ENCODE assay signal across 15 cellular contexts in the genomic region with DNA sequence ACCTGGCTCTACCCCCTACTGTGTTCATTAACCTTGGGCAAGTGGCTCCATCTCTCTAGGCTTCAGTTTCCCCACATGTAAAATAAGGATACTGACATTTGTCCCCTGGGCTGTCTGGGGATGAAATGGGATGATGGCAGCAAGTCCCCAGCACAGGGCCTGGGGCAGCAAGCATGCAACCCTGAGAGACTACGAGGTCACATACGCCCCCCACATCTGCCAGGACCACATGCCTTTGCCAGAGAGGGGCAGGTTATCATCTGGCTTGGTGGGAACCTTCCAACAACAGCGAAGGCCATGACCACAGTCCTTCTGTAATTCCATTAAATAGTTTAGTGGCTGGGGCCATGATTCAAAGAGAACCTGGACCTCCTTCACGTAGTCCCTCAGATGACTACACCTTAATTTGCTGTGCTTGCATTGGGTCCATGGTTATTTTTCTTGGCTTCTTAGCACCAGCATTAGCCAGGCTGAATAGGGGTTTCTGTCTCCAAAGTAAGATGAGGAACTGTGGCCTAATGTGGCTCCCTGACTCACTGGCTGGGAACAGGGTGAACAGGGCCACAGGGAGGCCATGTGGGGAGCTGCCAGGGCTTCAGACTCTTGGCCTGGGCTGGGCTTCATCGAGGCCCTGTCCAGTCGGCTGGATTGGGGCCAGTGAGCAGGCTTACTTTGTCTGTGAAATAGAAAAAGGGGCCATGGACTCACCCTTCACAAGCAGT.
DNase-seq lines count a peak whose midpoint lies in the region; ATAC-seq and TF ChIP-seq lines count a peak whose summit lies in the region.
"Had no signal": no experiment of that assay in that cellular context is flagged by ENCODE, and none has a peak within 500 bp of the region (broad histone marks: within the 10 kb centered on the region; RNA-seq: fewer than 3 reads in every experiment).

No MANE protein-coding gene starts in this region.

- peaks cover 0 to 49% (median 29%) of the 10 kb centered on the region in 6 donors for H3K4me1 ChIP-seq in spleen
- H3K4me1 ChIP-seq: SJSA1 had no signal

- H3K27ac ChIP-seq in coronary artery (peak overlapping the region; percentile 33 to 73), spleen (peak overlapping the region in 5 of 8 donors; percentile 35 to 66 (median 55))
- H3K27ac ChIP-seq: SJSA1 had no signal

- POLR2A ChIA-PET in HEK293T (lab: Yijun Ruan, JAX), result no interaction called here

- peak; percentile 12 for DNase-seq in M059J (ENCODE audit: low read depth)
- DNase-seq in coronary artery (ENCODE audit: low spot score), result no peak
- DNase-seq in left lobe of liver (ENCODE audit: low spot score), result peak; percentile 49
- no peak for DNase-seq in spleen
- DNase-seq in A172 (ENCODE audit: low spot score), result no peak
- DNase-seq in HEK293T (ENCODE audit: extremely low spot score), result no peak
- DNase-seq in Kasumi-1 (lab: John Stamatoyannopoulos, UW), result no peak
- DNase-seq: activated gamma-delta T cell; H9; immature natural killer cell; NCI-H1417 treated with DMSO at 0.1 percent for 48 hours; NK-92 treated with Interleukin-12 subunit alpha and Interleukin-12 subunit beta, amount 100 ng/mL, for 24 hours; stimulated activated naive CD8-positive, alpha-beta T cell treated with anti-CD3 and anti-CD28 coated beads, Interleukin-15, Interleukin-2, amounts not matched to agents 100 U/mL and 50 U/mL, for 24 hours had no signal

- CTCF ChIA-PET in HEK293T (lab: Yijun Ruan, JAX), result no interaction called here

- H3K27me3 ChIP-seq in spleen (replicated peaks in 1 of 7), result no peaks in the 10 kb centered on the region
- H3K27me3 ChIP-seq: SJSA1 had no signal

- WGBS in spleen, 5 donors, result 84 to 90% (median 87%) methylated on average over 6 of the region's 6 CpGs

- H3K36me3 ChIP-seq in spleen, result peaks cover 0 to 9% (median 0%) of the 10 kb centered on the region in 6 donors
- H3K36me3 ChIP-seq: SJSA1 had no signal

- H3K9me3 ChIP-seq in spleen, result peaks cover 0 to 16% (median 10%) of the 10 kb centered on the region in 8 donors
- H3K9me3 ChIP-seq: SJSA1 had no signal

- intact Hi-C loops in spleen (cut with DNase I; ENCODE audit: low total_unique reads), result no loop called here

- TF ChIP-seq CTCF in coronary artery (IDR thresholded peaks at IDR 0.05), result no peak
- TF ChIP-seq CTCF in spleen (IDR thresholded peaks at IDR 0.05 in 8 of 11, conservative IDR thresholded peaks at IDR 0.05 in 3 of 11), result no peak

- H3K4me3 ChIP-seq in coronary artery (no peak overlapping the region), spleen (no peak overlapping the region)
- H3K4me3 ChIP-seq: SJSA1 had no signal

- TF ChIP-seq POLR2A in spleen (IDR thresholded peaks at IDR 0.05), result no peak

- no peak for ATAC-seq in left lobe of liver
- no peak for ATAC-seq in GM21576 (IDR thresholded peaks at IDR 0.05; ENCODE audit: unreplicated experiment)
- ATAC-seq: stimulated activated naive CD8-positive, alpha-beta T cell treated with anti-CD3 and anti-CD28 coated beads, Interleukin-15, Interleukin-2, amounts not matched to agents 100 U/mL and 50 U/mL, for 24 hours had no signal

TF ChIP-seq in HEK293T, 16 proteins besides CTCF, POLR2A, EP300 and RAD21:
- TF ChIP-seq SUZ12 (IDR thresholded peaks at IDR 0.05) (no peak), FOXA1 (IDR thresholded peaks at IDR 0.05) (no peak), ZNF384 (IDR thresholded peaks at IDR 0.05) (no peak)

Comparison
In these comparisons a context has a peak if more than half of its experiments do, and no peak if none do; other contexts are left out.
1. DNase-seq: peak in M059J (single experiment) and left lobe of liver (single experiment); none in coronary artery (single experiment), spleen (single experiment), A172 (single experiment), HEK293T (single experiment) and Kasumi-1 (0 of 2).